ENCODE assay signal across 10 cellular contexts in genomic region chr12:47868041-47868440, GRCh38. TPM values are rescaled to one million over a fixed set of nuclear protein-coding genes. Genes with fewer than 3 reads are reported as not detected.
A peak's percentile ranks its signal among the peaks of the same experiment; 100 is the strongest.
DNase-seq lines count a peak whose midpoint lies in the region; ATAC-seq and TF ChIP-seq lines count a peak whose summit lies in the region.
"Had no signal": no experiment of that assay in that cellular context is flagged by ENCODE, and none has a peak within 500 bp of the region (broad histone marks: within the 10 kb centered on the region; RNA-seq: fewer than 3 reads in every experiment).

No MANE protein-coding gene starts in this region.

- H3K27ac ChIP-seq in mammary epithelial cell (ENCODE audit: insufficient read depth, low read depth, low read length), result no peak overlapping the region
- H3K27ac ChIP-seq in tibial nerve, result no peak overlapping the region
- H3K27ac ChIP-seq: pancreas had no signal

- dilution Hi-C loops in mammary epithelial cell (cut with HindIII; ENCODE audit: low sequenced_read_pairs), result loop anchor here (10.0 kb wide), 1 partner anchor 97 kb away; the partner anchor contains the start of gene TMEM106C

- H3K27me3 Mint-ChIP-seq in MCF 10A (ENCODE audit: insufficient read depth, unreplicated experiment) (no peaks in the 10 kb centered on the region), immature natural killer cell (ENCODE audit: low read depth in 3 of 3) (peaks cover 0 to 3% (median 0%) of the 10 kb centered on the region in 3 donors)
- no peaks in the 10 kb centered on the region for H3K27me3 Mint-ChIP-seq in activated naive CD8-positive, alpha-beta T cell
- H3K27me3 Mint-ChIP-seq in stimulated activated naive CD8-positive, alpha-beta T cell treated with anti-CD3 and anti-CD28 coated beads, Interleukin-15, amount 100 ng/mL, for 72 hours, result no peaks in the 10 kb centered on the region
- H3K27me3 Mint-ChIP-seq: activated B cell treated with CpG ODN at 0.5 μM for 24 hours had no signal

- H3K79me2 ChIP-seq in mammary epithelial cell (ENCODE audit: insufficient read depth, low read length), result peaks cover 56% of the 10 kb centered on the region

- H3K36me3 Mint-ChIP-seq in MCF 10A (ENCODE audit: insufficient read depth, unreplicated experiment) (peaks cover 46% of the 10 kb centered on the region), immature natural killer cell (no peaks in the 10 kb centered on the region)
- peaks cover 5% of the 10 kb centered on the region for H3K36me3 Mint-ChIP-seq in activated naive CD8-positive, alpha-beta T cell

- H3K27me3 ChIP-seq in mammary epithelial cell (ENCODE audit: insufficient read depth, low read length) (no peaks in the 10 kb centered on the region), tibial nerve (no peaks in the 10 kb centered on the region)
- H3K27me3 ChIP-seq: pancreas had no signal

- no peak overlapping the region for H2AFZ ChIP-seq in mammary epithelial cell (ENCODE audit: low read depth, low read length)

- BruUV-seq in MCF 10A (replicated peaks; lab: Mats Ljungman, UMichigan) (no TSS peak), mammary epithelial cell (replicated peaks; lab: Mats Ljungman, UMichigan) (no TSS peak)

- no peak for TF ChIP-seq EP300 in tibial nerve (IDR thresholded peaks at IDR 0.05)

- H3K4me1 ChIP-seq in mammary epithelial cell (ENCODE audit: insufficient read depth, low read length) (peaks cover 30% of the 10 kb centered on the region), tibial nerve (peaks cover 0 to 13% (median 7%) of the 10 kb centered on the region in 4 donors)
- H3K4me1 ChIP-seq: pancreas had no signal

- no peak overlapping the region for H3K9ac ChIP-seq in mammary epithelial cell (ENCODE audit: insufficient read depth, low read length)

- DNase-seq in MCF 10A (ENCODE audit: unreplicated experiment) (peak; percentile 45), mammary epithelial cell (no peak), tibial nerve (ENCODE audit: low spot score in 2 of 2) (no peak), immature natural killer cell (no peak)
- no peak for DNase-seq in stimulated activated naive CD8-positive, alpha-beta T cell treated with anti-CD3 and anti-CD28 coated beads, Interleukin-15, amount 100 ng/mL, for 72 hours
- DNase-seq: activated B cell treated with CpG ODN at 0.5 μM for 24 hours, pancreas had no signal

- 100% methylated on average over 2 of the region's 2 CpGs for WGBS in mammary epithelial cell (ENCODE audit: low coverage, missing lambda C conversion rate)
- 74 to 86% methylated on average over 2 of the region's 2 CpGs for WGBS in tibial nerve, 2 donors

- intact Hi-C loops in MCF 10A (cut with micrococcal nuclease), result no loop called here
- intact Hi-C loops in mammary epithelial cell (cut with micrococcal nuclease), result no loop called here

- H3K36me3 ChIP-seq in mammary epithelial cell (ENCODE audit: insufficient read depth, low read length) (peaks cover 23% of the 10 kb centered on the region), tibial nerve (no peaks in the 10 kb centered on the region)
- H3K36me3 ChIP-seq: pancreas had no signal

- H3K9me3 ChIP-seq in mammary epithelial cell (replicated peaks; ENCODE audit: insufficient read depth, low read length) (no peaks in the 10 kb centered on the region), tibial nerve (no peaks in the 10 kb centered on the region)
- H3K9me3 ChIP-seq: pancreas had no signal

- no peak for TF ChIP-seq POLR2A in tibial nerve (IDR thresholded peaks at IDR 0.05)

- POLR2A ChIA-PET in MCF 10A (lab: Yijun Ruan, JAX), result interaction anchor here (0.7 to 2.1 kb wide), 4 partner anchors 15 to 95 kb away, joined by 4 to 6 read pairs (median 4); partner anchors contain the start of genes TMEM106C and VDR

- H3K4me3 ChIP-seq in mammary epithelial cell (replicated peaks in 1 of 3; ENCODE audit: insufficient read depth in 1 of 3, low read depth in 2 of 3, low read length in 3 of 3) (no peak overlapping the region), tibial nerve (no peak overlapping the region)
- H3K4me3 ChIP-seq: pancreas had no signal

- H3K4me1 Mint-ChIP-seq in MCF 10A (ENCODE audit: insufficient read depth, unreplicated experiment) (peaks cover 21% of the 10 kb centered on the region), immature natural killer cell (peaks cover 1 to 10% of the 10 kb centered on the region in 2 donors)
- peaks cover 7% of the 10 kb centered on the region for H3K4me1 Mint-ChIP-seq in activated naive CD8-positive, alpha-beta T cell (ENCODE audit: low read depth)
- H3K4me1 Mint-ChIP-seq in stimulated activated naive CD8-positive, alpha-beta T cell treated with anti-CD3 and anti-CD28 coated beads, Interleukin-15, amount 100 ng/mL, for 72 hours, result peaks cover 95% of the 10 kb centered on the region

- H3K27ac Mint-ChIP-seq in MCF 10A (ENCODE audit: low read depth, unreplicated experiment) (no peak overlapping the region), immature natural killer cell (no peak overlapping the region)
- H3K27ac Mint-ChIP-seq in activated naive CD8-positive, alpha-beta T cell, result peak overlapping the region; percentile 61
- H3K27ac Mint-ChIP-seq in stimulated activated naive CD8-positive, alpha-beta T cell treated with anti-CD3 and anti-CD28 coated beads, Interleukin-15, amount 100 ng/mL, for 72 hours, result peak overlapping the region; percentile 57 to 92
- H3K27ac Mint-ChIP-seq: activated B cell treated with CpG ODN at 0.5 μM for 24 hours had no signal

- no peak overlapping the region for H3K4me3 Mint-ChIP-seq in MCF 10A (ENCODE audit: unreplicated experiment)
- no peak overlapping the region for H3K4me3 Mint-ChIP-seq in activated naive CD8-positive, alpha-beta T cell
- peak overlapping the region; percentile 34 to 46 for H3K4me3 Mint-ChIP-seq in stimulated activated naive CD8-positive, alpha-beta T cell treated with anti-CD3 and anti-CD28 coated beads, Interleukin-15, amount 100 ng/mL, for 72 hours
- no peak overlapping the region for H3K4me3 Mint-ChIP-seq in immature natural killer cell

- ATAC-seq in HG02981 (IDR thresholded peaks at IDR 0.05; ENCODE audit: unreplicated experiment), result peak; percentile 14
- ATAC-seq in stimulated activated naive CD8-positive, alpha-beta T cell treated with anti-CD3 and anti-CD28 coated beads, Interleukin-15, amount 100 ng/mL, for 72 hours, result no peak
- ATAC-seq in GM18519 (IDR thresholded peaks at IDR 0.05; ENCODE audit: low FRiP score, unreplicated experiment), result no peak

- in situ Hi-C loops in mammary epithelial cell (cut with MboI; ENCODE audit: low sequenced_read_pairs in 2 of 2), result loop anchor here in 1 of 2 donors (25.0 kb wide), 1 partner anchor 294 kb away; the partner anchor contains the start of gene ASB8

- H3K4me2 ChIP-seq in mammary epithelial cell (ENCODE audit: insufficient read depth, low read depth, low read length), result no peak overlapping the region

- no peaks in the 10 kb centered on the region for H4K20me1 ChIP-seq in mammary epithelial cell (ENCODE audit: insufficient read depth, low read length)

- H3K9me3 Mint-ChIP-seq in MCF 10A (ENCODE audit: unreplicated experiment), result no peaks in the 10 kb centered on the region
- no peaks in the 10 kb centered on the region for H3K9me3 Mint-ChIP-seq in activated naive CD8-positive, alpha-beta T cell (ENCODE audit: low read depth)
- H3K9me3 Mint-ChIP-seq in stimulated activated naive CD8-positive, alpha-beta T cell treated with anti-CD3 and anti-CD28 coated beads, Interleukin-15, amount 100 ng/mL, for 72 hours, result no peaks in the 10 kb centered on the region
- H3K9me3 Mint-ChIP-seq in immature natural killer cell, result no peaks in the 10 kb centered on the region
- H3K9me3 Mint-ChIP-seq: activated B cell treated with CpG ODN at 0.5 μM for 24 hours had no signal

- CTCF ChIA-PET in MCF 10A (lab: Yijun Ruan, JAX) (interaction anchor here (0.6 to 2.8 kb wide), 11 partner anchors 30 to 1912 kb away, joined by 3 to 8 read pairs (median 3); no protein-coding TSS in a partner anchor), mammary epithelial cell (lab: Charles Lee; ENCODE audit: low non-redundant PET) (interaction anchor here (0.5 kb wide), 1 partner anchor 173 kb away, joined by 4 read pairs; no protein-coding TSS in a partner anchor)

- no peak for TF ChIP-seq CTCF in MCF 10A (IDR thresholded peaks at IDR 0.05; ENCODE audit: unreplicated experiment)
- no peak for TF ChIP-seq CTCF in mammary epithelial cell (conservative IDR thresholded peaks at IDR 0.05 in 1 of 2, IDR thresholded peaks at IDR 0.05 in 1 of 2; ENCODE audit: extremely low read depth in 1 of 2, insufficient read depth in 1 of 2, low read depth in 1 of 2, low read length in 2 of 2)
- TF ChIP-seq CTCF in tibial nerve (IDR thresholded peaks at IDR 0.05), result no peak

RNA-seq across cellular contexts. Expression of gene VDR, which starts 36.8 kb away (rescaled TPM):
- total RNA-seq in MCF 10A (2022) (22.3 and 23.4 TPM in 2 replicates), mammary epithelial cell (10 to 100 TPM; 71.8 to 89.5 TPM), tibial nerve (1 to 10 TPM in 2 of 4 donors, under 1 TPM in 2; 0.78 to 6.6 (median 1.1) TPM)
- polyA plus RNA-seq in mammary epithelial cell (105 TPM), immature natural killer cell (under 1 TPM in 1 of 3 donors, not detected in 2; 0.04 TPM)
- 129 TPM for polyA minus RNA-seq in mammary epithelial cell

RNA-seq across cellular contexts. Expression of gene HDAC7, which starts 48.3 kb away (rescaled TPM):
- 65.0 and 80.1 TPM in 2 replicates for total RNA-seq in MCF 10A (2022)
- 10 to 100 TPM; 17.7 to 72.1 TPM for total RNA-seq in mammary epithelial cell
- polyA plus RNA-seq in mammary epithelial cell, result 30.5 TPM
- polyA minus RNA-seq in mammary epithelial cell, result 96.1 TPM
- total RNA-seq in tibial nerve, result 100 to 1,000 TPM in 2 of 4 donors, 10 to 100 TPM in 2; 90.4 to 186 (median 98.4) TPM
- 10 to 100 TPM in 2 of 3 donors, 1 to 10 TPM in 1; 5.9 to 29.1 (median 11.5) TPM for polyA plus RNA-seq in immature natural killer cell

Comparison
In these comparisons a context has a peak if more than half of its experiments do, and no peak if none do; other contexts are left out.
1. H3K27ac Mint-ChIP-seq: peak in activated naive CD8-positive, alpha-beta T cell (single experiment) and stimulated activated naive CD8-positive, alpha-beta T cell treated with anti-CD3 and anti-CD28 coated beads, Interleukin-15, amount 100 ng/mL, for 72 hours (2 of 2); none in MCF 10A (single experiment) and immature natural killer cell (0 of 6).
2. H3K4me3 Mint-ChIP-seq: peak in stimulated activated naive CD8-positive, alpha-beta T cell treated with anti-CD3 and anti-CD28 coated beads, Interleukin-15, amount 100 ng/mL, for 72 hours (2 of 2); none in MCF 10A (single experiment), activated naive CD8-positive, alpha-beta T cell (single experiment) and immature natural killer cell (0 of 5).